ENCODE assay signal across 17 cellular contexts in genomic region chr17:32010114-32010513, GRCh38. TPM values are rescaled to one million over a fixed set of nuclear protein-coding genes. Genes with fewer than 3 reads are reported as not detected.
DNase-seq lines count a peak whose midpoint lies in the region; ATAC-seq, FAIRE-seq and TF ChIP-seq lines count a peak whose summit lies in the region.
"Had no signal": no experiment of that assay in that cellular context is flagged by ENCODE, and none has a peak within 500 bp of the region (broad histone marks: within the 10 kb centered on the region; RNA-seq: fewer than 3 reads in every experiment).

No MANE protein-coding gene starts in this region.

- no peak for DNase-seq in T-helper 2 cell treated with Interferon-gamma antibody and Interleukin-4, amounts not matched to agents 5 μg/mL and 100 μg/mL, for 36 hours (ENCODE audit: low spot score)
- DNase-seq in T-helper 2 cell (no peak), astrocyte (ENCODE audit: low read depth) (no peak), Kasumi-1 (lab: John Stamatoyannopoulos, UW) (no peak), DMS114 treated with DMSO at 0.1 percent for 48 hours (lab: John Stamatoyannopoulos, UW; ENCODE audit: unreplicated experiment) (no peak)
- no peak for DNase-seq in natural killer cell treated with Interleukin-12 subunit alpha and Interleukin-12 subunit beta and Interleukin-15 and Interleukin-18, amount 100 ng/mL, for 72 hours (ENCODE audit: low spot score)
- DNase-seq: 8988T, caudate nucleus, left cardiac atrium, MV-4-11, NCI-H2081 treated with DMSO at 0.1 percent for 48 hours, NCI-H526, OCI-M1, upper lobe of right lung had no signal

- H3K4me1 ChIP-seq in DOHH2 (ENCODE audit: control insufficient read depth, low read length) = peaks cover 17% of the 10 kb centered on the region
- peaks cover 6% of the 10 kb centered on the region for H3K4me1 ChIP-seq in astrocyte (ENCODE audit: insufficient read depth, low read length)

- H3K4me2 ChIP-seq in DOHH2 (ENCODE audit: low read length) (peak overlapping the region; percentile 70), astrocyte (ENCODE audit: low read length) (no peak overlapping the region)

- peaks cover 5% of the 10 kb centered on the region; the same call in 1 of the 2 replicates for H3K27me3 ChIP-seq in DOHH2 (ENCODE audit: control insufficient read depth, low read length)
- no peaks in the 10 kb centered on the region for H3K27me3 ChIP-seq in astrocyte (ENCODE audit: insufficient read depth, low read length)
- H3K27me3 ChIP-seq: SJSA1, upper lobe of right lung had no signal

- no peaks in the 10 kb centered on the region for H3K9me2 ChIP-seq in DOHH2 (replicated peaks; ENCODE audit: control insufficient read depth, low read length)

- TF ChIP-seq CTCF in DOHH2 (IDR thresholded peaks at IDR 0.05; ENCODE audit: low read depth, low read length, poor library complexity, severe bottlenecking) = no peak
- no peak for TF ChIP-seq CTCF in astrocyte (IDR thresholded peaks at IDR 0.05; ENCODE audit: insufficient read depth, low read depth, low read length)

- H3K9me3 ChIP-seq in DOHH2 (ENCODE audit: control insufficient read depth, insufficient read depth, low read length) = no peaks in the 10 kb centered on the region
- no peaks in the 10 kb centered on the region for H3K9me3 ChIP-seq in astrocyte (ENCODE audit: insufficient read depth, low read depth, low read length)
- H3K9me3 ChIP-seq: upper lobe of right lung had no signal

- H3K36me3 ChIP-seq in DOHH2 (ENCODE audit: control insufficient read depth, low read length) (no peaks in the 10 kb centered on the region), astrocyte (ENCODE audit: insufficient read depth, low read length) (no peaks in the 10 kb centered on the region)
- H3K36me3 ChIP-seq: upper lobe of right lung had no signal

- H3K27ac ChIP-seq in DOHH2 (ENCODE audit: low read depth, low read length) (no peak overlapping the region), astrocyte (ENCODE audit: low read depth, low read length) (no peak overlapping the region)
- H3K27ac ChIP-seq: SJSA1, upper lobe of right lung had no signal

- H4K20me1 ChIP-seq in DOHH2 (ENCODE audit: control insufficient read depth, insufficient read depth, low read depth, low read length) (no peaks in the 10 kb centered on the region), astrocyte (ENCODE audit: insufficient read depth, low read length) (peaks cover 19% of the 10 kb centered on the region)

- peaks cover 4% of the 10 kb centered on the region; the same call in 1 of the 2 replicates for H3F3A ChIP-seq in DOHH2 (ENCODE audit: control insufficient read depth, insufficient read depth)

- H3K79me2 ChIP-seq in DOHH2 (ENCODE audit: control insufficient read depth, low read length) (peaks cover 64% of the 10 kb centered on the region), astrocyte (ENCODE audit: insufficient read depth, low read length) (peaks cover 31% of the 10 kb centered on the region)

- no peak overlapping the region for H3K27ac Mint-ChIP-seq in T-helper 2 cell treated with Interferon-gamma antibody and Interleukin-4, amounts not matched to agents 5 μg/mL and 100 μg/mL, for 36 hours
- H3K27ac Mint-ChIP-seq in astrocyte (ENCODE audit: unreplicated experiment) = no peak overlapping the region
- H3K27ac Mint-ChIP-seq in natural killer cell treated with Interleukin-12 subunit alpha and Interleukin-12 subunit beta and Interleukin-15 and Interleukin-18, amount 100 ng/mL, for 72 hours = peak overlapping the region in 1 of 2 donors; percentile 86

- H3K27me3 Mint-ChIP-seq in T-helper 2 cell treated with Interferon-gamma antibody and Interleukin-4, amounts not matched to agents 5 μg/mL and 100 μg/mL, for 36 hours (ENCODE audit: low read depth) = no peaks in the 10 kb centered on the region
- no peaks in the 10 kb centered on the region for H3K27me3 Mint-ChIP-seq in astrocyte (ENCODE audit: low read depth, unreplicated experiment)
- H3K27me3 Mint-ChIP-seq in natural killer cell treated with Interleukin-12 subunit alpha and Interleukin-12 subunit beta and Interleukin-15 and Interleukin-18, amount 100 ng/mL, for 72 hours = no peaks in the 10 kb centered on the region

- peak overlapping the region; percentile 86 for H3K4me3 Mint-ChIP-seq in T-helper 2 cell treated with Interferon-gamma antibody and Interleukin-4, amounts not matched to agents 5 μg/mL and 100 μg/mL, for 36 hours
- peak overlapping the region; percentile 43 for H3K4me3 Mint-ChIP-seq in astrocyte (ENCODE audit: unreplicated experiment)
- H3K4me3 Mint-ChIP-seq in natural killer cell treated with Interleukin-12 subunit alpha and Interleukin-12 subunit beta and Interleukin-15 and Interleukin-18, amount 100 ng/mL, for 72 hours = peak overlapping the region; percentile 97

- FAIRE-seq in astrocyte (lab: Jason Lieb, UNC) = no peak

- ATAC-seq in natural killer cell treated with Interleukin-12 subunit alpha and Interleukin-12 subunit beta and Interleukin-15 and Interleukin-18, amount 100 ng/mL, for 72 hours = no peak
- ATAC-seq in HG02885 (IDR thresholded peaks at IDR 0.05; ENCODE audit: poor library complexity, unreplicated experiment) = no peak
- ATAC-seq: left cardiac atrium, upper lobe of right lung had no signal

- no peak overlapping the region for H2AFZ ChIP-seq in astrocyte (ENCODE audit: low read depth, low read length)

- H3K4me3 ChIP-seq in DOHH2 (ENCODE audit: low read length) (no peak overlapping the region), astrocyte (ENCODE audit: insufficient read depth, low read depth, low read length) (no peak overlapping the region)
- H3K4me3 ChIP-seq: SJSA1 had no signal

- peaks cover 15% of the 10 kb centered on the region for H3K36me3 Mint-ChIP-seq in T-helper 2 cell treated with Interferon-gamma antibody and Interleukin-4, amounts not matched to agents 5 μg/mL and 100 μg/mL, for 36 hours (ENCODE audit: low read depth)
- no peaks in the 10 kb centered on the region for H3K36me3 Mint-ChIP-seq in astrocyte (ENCODE audit: low read depth, unreplicated experiment)
- H3K36me3 Mint-ChIP-seq in natural killer cell treated with Interleukin-12 subunit alpha and Interleukin-12 subunit beta and Interleukin-15 and Interleukin-18, amount 100 ng/mL, for 72 hours = no peaks in the 10 kb centered on the region

- no peak overlapping the region for H3K9ac ChIP-seq in astrocyte (ENCODE audit: low read length)

- peaks cover 37% of the 10 kb centered on the region for H3K4me1 Mint-ChIP-seq in T-helper 2 cell treated with Interferon-gamma antibody and Interleukin-4, amounts not matched to agents 5 μg/mL and 100 μg/mL, for 36 hours (ENCODE audit: low read depth)
- no peaks in the 10 kb centered on the region for H3K4me1 Mint-ChIP-seq in astrocyte (ENCODE audit: low read depth, unreplicated experiment)
- peaks cover 25 to 46% of the 10 kb centered on the region in 2 donors for H3K4me1 Mint-ChIP-seq in natural killer cell treated with Interleukin-12 subunit alpha and Interleukin-12 subunit beta and Interleukin-15 and Interleukin-18, amount 100 ng/mL, for 72 hours (ENCODE audit: low read depth in 2 of 2)

- H3K9me3 Mint-ChIP-seq in T-helper 2 cell treated with Interferon-gamma antibody and Interleukin-4, amounts not matched to agents 5 μg/mL and 100 μg/mL, for 36 hours = no peaks in the 10 kb centered on the region
- no peaks in the 10 kb centered on the region for H3K9me3 Mint-ChIP-seq in astrocyte (ENCODE audit: unreplicated experiment)
- H3K9me3 Mint-ChIP-seq in natural killer cell treated with Interleukin-12 subunit alpha and Interleukin-12 subunit beta and Interleukin-15 and Interleukin-18, amount 100 ng/mL, for 72 hours = no peaks in the 10 kb centered on the region

RNA-seq across cellular contexts. Expression of gene LRRC37B, which starts 2.9 kb away (rescaled TPM):
- total RNA-seq in astrocyte = 10.0 and 10.3 TPM in 2 replicates
- 10 to 100 TPM in 1 of 2 donors, 1 to 10 TPM in 1; 9.4 to 18.6 TPM for total RNA-seq in natural killer cell treated with Interleukin-12 subunit alpha and Interleukin-12 subunit beta and Interleukin-15 and Interleukin-18, amount 100 ng/mL, for 72 hours

Comparison
In these comparisons a context has a peak if more than half of its experiments do, and no peak if none do; other contexts are left out.
1. H3K4me3 Mint-ChIP-seq: peak in every context shown above with its lines; median percentile 97 in natural killer cell treated with Interleukin-12 subunit alpha and Interleukin-12 subunit beta and Interleukin-15 and Interleukin-18, amount 100 ng/mL, for 72 hours; 86 in T-helper 2 cell treated with Interferon-gamma antibody and Interleukin-4, amounts not matched to agents 5 μg/mL and 100 μg/mL, for 36 hours; 43 in astrocyte.